In the genomic region with DNA sequence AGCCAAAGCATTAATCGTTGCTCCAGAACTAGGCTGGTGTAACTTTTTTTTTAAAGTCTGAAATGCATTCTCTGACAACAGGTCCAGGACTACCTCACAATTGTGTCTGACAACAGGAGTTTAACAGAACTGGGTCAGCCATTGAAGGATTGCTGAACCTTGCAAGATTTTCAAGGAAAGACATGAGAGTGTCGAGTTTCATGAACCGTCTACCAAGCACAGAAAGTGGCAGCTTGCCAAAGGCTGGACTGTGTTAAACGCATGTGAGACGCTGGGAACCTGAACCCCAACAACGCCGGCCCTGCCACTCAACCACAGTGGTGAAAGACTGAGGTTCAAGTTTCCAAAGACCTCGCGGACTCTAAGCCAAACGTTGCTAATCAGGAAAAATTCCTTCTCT, we compare ENCODE assay signal across 10 cellular contexts.
DNase-seq lines count a peak whose midpoint lies in the region; FAIRE-seq and TF ChIP-seq lines count a peak whose summit lies in the region.
"Had no signal": no experiment of that assay in that cellular context is flagged by ENCODE, and none has a peak within 500 bp of the region (broad histone marks: within the 10 kb centered on the region; RNA-seq: fewer than 3 reads in every experiment).

No MANE protein-coding gene starts in this region.

- H3K27ac Mint-ChIP-seq in Calu3 (ENCODE audit: unreplicated experiment) (peak overlapping the region; percentile 91), chondrocyte (ENCODE audit: unreplicated experiment) (peak overlapping the region; percentile 90)
- H3K27ac Mint-ChIP-seq: activated CD4-positive, alpha-beta memory T cell treated with anti-CD3 and anti-CD28 coated beads for 36 hours had no signal

- no peak for FAIRE-seq in HTR-8/SVneo (lab: Jason Lieb, UNC)
- FAIRE-seq: H1 had no signal

- CTCF ChIA-PET in Calu3 (lab: Charles Lee): interaction anchor here (1.1 to 1.8 kb wide), 4 partner anchors 9 to 69 kb away, joined by 3 to 7 read pairs (median 4); no protein-coding TSS in a partner anchor

- DNase-seq in Calu3: peak; percentile 83
- peak; percentile 68 for DNase-seq in NCI-H2107 (lab: John Stamatoyannopoulos, UW)
- DNase-seq in chondrocyte (ENCODE audit: low spot score): no peak
- peak; percentile 90 for DNase-seq in myocyte (ENCODE audit: low read depth)
- DNase-seq in GM03348 (ENCODE audit: low spot score): no peak
- no peak for DNase-seq in HTR-8/SVneo (ENCODE audit: insufficient read length, low spot score)
- DNase-seq in NCI-H1694 treated with DMSO at 0.1 percent for 48 hours (lab: John Stamatoyannopoulos, UW): no peak
- no peak for DNase-seq in activated naive CD4-positive, alpha-beta T cell (lab: John Stamatoyannopoulos, UW)
- DNase-seq: activated CD4-positive, alpha-beta memory T cell treated with anti-CD3 and anti-CD28 coated beads for 36 hours had no signal

- intact Hi-C loops in Calu3 (cut with micrococcal nuclease; ENCODE audit: unreplicated experiment): loop anchor here (5.0 to 10.0 kb wide), 2 partner anchors 33 to 55 kb away; no protein-coding TSS in a partner anchor

- H3K36me3 Mint-ChIP-seq in Calu3 (ENCODE audit: insufficient read depth, unreplicated experiment): peaks cover 16% of the 10 kb centered on the region
- H3K36me3 Mint-ChIP-seq in chondrocyte (ENCODE audit: low read depth): no peaks in the 10 kb centered on the region
- H3K36me3 Mint-ChIP-seq: activated CD4-positive, alpha-beta memory T cell treated with anti-CD3 and anti-CD28 coated beads for 36 hours had no signal

- H3K27me3 Mint-ChIP-seq in Calu3 (ENCODE audit: unreplicated experiment): no peaks in the 10 kb centered on the region
- H3K27me3 Mint-ChIP-seq in chondrocyte (ENCODE audit: low read depth): no peaks in the 10 kb centered on the region

- TF ChIP-seq CTCF in Calu3 (IDR thresholded peaks at IDR 0.05; ENCODE audit: unreplicated experiment) (no peak), chondrocyte (IDR thresholded peaks at IDR 0.05) (no peak)

- no TSS peak for BruUV-seq in Calu3 (replicated peaks; lab: Mats Ljungman, UMichigan)

- H3K4me3 Mint-ChIP-seq in Calu3 (ENCODE audit: low read depth, unreplicated experiment) (peak overlapping the region; percentile 33), chondrocyte (ENCODE audit: unreplicated experiment) (peak overlapping the region; percentile 26)
- H3K4me3 Mint-ChIP-seq: activated CD4-positive, alpha-beta memory T cell treated with anti-CD3 and anti-CD28 coated beads for 36 hours had no signal

- peaks cover 50% of the 10 kb centered on the region for H3K4me1 Mint-ChIP-seq in Calu3 (ENCODE audit: low read depth, unreplicated experiment)
- H3K4me1 Mint-ChIP-seq in chondrocyte (ENCODE audit: low read depth): peaks cover 69% of the 10 kb centered on the region

- H3K9me3 Mint-ChIP-seq in Calu3 (ENCODE audit: low read depth, unreplicated experiment) (no peaks in the 10 kb centered on the region), chondrocyte (ENCODE audit: low read depth) (peaks cover 5% of the 10 kb centered on the region)
- H3K9me3 Mint-ChIP-seq: activated CD4-positive, alpha-beta memory T cell treated with anti-CD3 and anti-CD28 coated beads for 36 hours had no signal

Comparison
In these comparisons a context has a peak if more than half of its experiments do, and no peak if none do; other contexts are left out.
1. DNase-seq: peak in Calu3 (single experiment), NCI-H2107 (single experiment) and myocyte (single experiment); none in chondrocyte (single experiment), GM03348 (single experiment), HTR-8/SVneo (single experiment), NCI-H1694 treated with DMSO at 0.1 percent for 48 hours (single experiment) and activated naive CD4-positive, alpha-beta T cell (0 of 4).